ENCODE assay signal across 23 cellular contexts in the genomic region with DNA sequence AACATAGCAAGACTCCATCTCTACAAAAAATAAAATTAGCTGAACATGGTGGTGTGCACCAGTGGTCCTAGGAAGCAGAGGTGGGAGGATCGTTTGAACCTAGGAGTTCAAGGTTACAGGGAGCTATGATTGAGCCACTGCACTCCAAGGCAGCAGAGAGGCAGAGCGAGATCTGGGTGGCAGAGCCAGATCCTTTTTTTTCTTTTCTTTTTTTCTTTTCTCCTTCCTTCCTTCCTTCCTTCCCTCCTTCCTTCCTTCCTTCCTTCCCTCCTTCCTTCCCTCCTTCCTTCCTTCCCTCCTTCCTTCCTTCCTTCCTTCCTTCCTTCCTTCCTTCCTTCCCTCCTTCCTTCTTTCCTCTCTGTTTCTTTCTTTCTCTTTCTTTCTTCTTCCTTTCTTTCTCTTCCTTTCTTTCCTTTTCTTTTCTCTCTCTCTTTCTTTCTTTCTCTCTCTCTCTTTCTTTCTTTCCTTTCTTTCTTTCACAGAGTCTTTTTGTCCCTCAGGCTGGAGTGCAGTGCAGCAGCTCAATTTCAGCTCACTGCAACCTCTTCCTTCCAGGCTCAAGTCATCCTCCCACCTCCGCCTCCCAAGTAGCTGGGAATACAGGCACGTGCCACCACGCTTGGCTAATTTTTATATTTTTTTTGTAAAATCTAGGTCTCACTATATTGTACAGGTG. TPM values are rescaled to one million over a fixed set of nuclear protein-coding genes. Genes with fewer than 3 reads are reported as not detected.
"Had no signal": no experiment of that assay in that cellular context is flagged by ENCODE, and none has a peak within 500 bp of the region (broad histone marks: within the 10 kb centered on the region; RNA-seq: fewer than 3 reads in every experiment).

No MANE protein-coding gene starts in this region.

- H3K4me3 Mint-ChIP-seq: IgD-negative memory B cell had no signal

- H3K36me3 Mint-ChIP-seq: IgD-negative memory B cell had no signal

- H3K36me3 ChIP-seq: SJSA1 had no signal

- H3K4me3 ChIP-seq: SJSA1 had no signal

- H3K9me3 Mint-ChIP-seq: IgD-negative memory B cell had no signal

- DNase-seq: KBM-7, MV-4-11, NCI-H1048, NCI-H1105, NCI-H1417 treated with DMSO at 0.1 percent for 48 hours, NCI-H146, NCI-H1694 treated with DMSO at 0.1 percent for 48 hours, NCI-H1930, NCI-H2081, NCI-H2107, NCI-H2227 treated with DMSO at 0.1 percent for 48 hours, NCI-H524, NCI-H526 treated with DMSO at 0.1 percent for 48 hours, NCI-H774, Right ventricle myocardium superior, RPMI8226, SIG-M5, SK-N-SH, SW 1271 had no signal

- FAIRE-seq: RCC 7860 had no signal

- H3K9me3 ChIP-seq: SJSA1, SK-N-SH had no signal

- H3K27me3 ChIP-seq: SJSA1 had no signal

- H3K9ac ChIP-seq: SK-N-SH had no signal

- H3K27ac ChIP-seq: SJSA1 had no signal

- H3K4me2 ChIP-seq: SK-N-SH had no signal

RNA-seq across cellular contexts. Expression of a gene that starts 9.2 kb away (rescaled TPM):
- total RNA-seq: NCI-H460 had no signal
- polyA plus RNA-seq: IgD-negative memory B cell had no signal
